ENCODE assay signal across 8 cellular contexts in genomic region chr7:2232766-2233520, GRCh38. TPM values are rescaled to one million over a fixed set of nuclear protein-coding genes. Genes with fewer than 3 reads are reported as not detected.
DNase-seq lines count a peak whose midpoint lies in the region; ATAC-seq and TF ChIP-seq lines count a peak whose summit lies in the region.

Gene MAD1L1 (minus strand): TSS chr7:2232945. CDS start chr7:2230133, 2,812 bp downstream.

- no CpG with 5 or more reads among the region's 63 CpGs for WGBS in trophoblast cell (ENCODE audit: extremely low coverage, insufficient coverage, insufficient read length)
- WGBS in tibial nerve, 2 donors = 0% methylated on average over 15 to 43 of the region's 63 CpGs

- H3K18ac ChIP-seq in trophoblast cell (ENCODE audit: low read length) = peak within 1 kb of the TSS; percentile 85

- H3K4me1 ChIP-seq in cardiac muscle cell (ENCODE audit: low read depth) (peaks cover 8% of the 10 kb centered on the region), trophoblast cell (ENCODE audit: control insufficient read depth in 1 of 2, insufficient read depth in 2 of 2, low read length in 2 of 2) (peaks cover 0 to 6% of the 10 kb centered on the region in 2 experiments), tibial nerve (peaks cover 0 to 37% (median 17%) of the 10 kb centered on the region in 4 donors)

- no peaks in the 10 kb centered on the region for H3K9me3 ChIP-seq in cardiac muscle cell (ENCODE audit: low read depth)
- H3K9me3 ChIP-seq in trophoblast cell (ENCODE audit: insufficient read depth, low read depth, low read length) = no peaks in the 10 kb centered on the region
- no peaks in the 10 kb centered on the region for H3K9me3 ChIP-seq in tibial nerve

- peak in 1 of 2 donors; percentile 22 for TF ChIP-seq POLR2A in tibial nerve (IDR thresholded peaks at IDR 0.05)

- H3K79me1 ChIP-seq in trophoblast cell (ENCODE audit: low read length) = peaks cover 13% of the 10 kb centered on the region

- H4K91ac ChIP-seq in trophoblast cell (ENCODE audit: low read depth, low read length) = peak within 1 kb of the TSS; percentile 84

- H3K4me3 Mint-ChIP-seq in activated naive CD8-positive, alpha-beta T cell treated with anti-CD3 and anti-CD28 coated beads, Interleukin-2, amount 50 U/mL, for 24 hours = peak within 1 kb of the TSS; percentile 89

- peak within 1 kb of the TSS; percentile 97 for H2AFZ ChIP-seq in trophoblast cell (ENCODE audit: insufficient read depth, low read length, poor library complexity)

- peak; percentile 90 for DNase-seq in GM06990 (ENCODE audit: extremely low read depth, insufficient read length)
- DNase-seq in NCI-H1105 treated with DMSO at 0.1 percent for 48 hours (lab: John Stamatoyannopoulos, UW) = peak; percentile 84
- peak; percentile 96 for DNase-seq in SW480 (ENCODE audit: low spot score)
- DNase-seq in activated naive CD8-positive, alpha-beta T cell treated with anti-CD3 and anti-CD28 coated beads, Interleukin-2, amount 50 U/mL, for 24 hours = peak; percentile 91
- DNase-seq in cardiac muscle cell (ENCODE audit: low read depth in 1 of 2, low spot score in 1 of 2) = peak; percentile 94 to 95
- DNase-seq in trophoblast cell = peak; percentile 84 to 97
- DNase-seq in tibial nerve (ENCODE audit: low spot score in 2 of 2) = peak; percentile 85 to 86

- H2BK120ac ChIP-seq in trophoblast cell (ENCODE audit: insufficient read depth, low read length, poor library complexity) = peak within 1 kb of the TSS; percentile 89

- H3K27ac ChIP-seq in cardiac muscle cell = peak within 1 kb of the TSS; percentile 81
- H3K27ac ChIP-seq in trophoblast cell (ENCODE audit: low read depth, low read length) = peak within 1 kb of the TSS; percentile 27
- H3K27ac ChIP-seq in tibial nerve = peak within 1 kb of the TSS; percentile 50 to 88 (median 78)

- peak within 1 kb of the TSS; percentile 68 for H3K4ac ChIP-seq in trophoblast cell (ENCODE audit: low read depth, low read length)

- H4K12ac ChIP-seq in trophoblast cell (ENCODE audit: low read depth, low read length) = peak within 1 kb of the TSS; percentile 96

- no peaks in the 10 kb centered on the region for H3K27me3 ChIP-seq in GM06990 (replicated peaks; ENCODE audit: control insufficient read depth, insufficient read depth, low read length)
- H3K27me3 ChIP-seq in cardiac muscle cell = no peaks in the 10 kb centered on the region
- H3K27me3 ChIP-seq in trophoblast cell (ENCODE audit: insufficient read depth, low read length) = no peaks in the 10 kb centered on the region
- H3K27me3 ChIP-seq in tibial nerve = no peaks in the 10 kb centered on the region

- H3K23ac ChIP-seq in trophoblast cell (ENCODE audit: low read length) = no peak within 1 kb of the TSS

- peak within 1 kb of the TSS; percentile 84 for H3K27ac Mint-ChIP-seq in activated naive CD8-positive, alpha-beta T cell treated with anti-CD3 and anti-CD28 coated beads, Interleukin-2, amount 50 U/mL, for 24 hours

- H2AK5ac ChIP-seq in trophoblast cell (ENCODE audit: low read length) = peak within 1 kb of the TSS; percentile 57

- peak within 1 kb of the TSS; percentile 92 for H3K14ac ChIP-seq in trophoblast cell (ENCODE audit: low read length)

- H2BK5ac ChIP-seq in trophoblast cell (ENCODE audit: low read depth, low read length, poor library complexity) = peak within 1 kb of the TSS; percentile 54

- ATAC-seq in HG02588 (IDR thresholded peaks at IDR 0.05; ENCODE audit: unreplicated experiment) = peak; percentile 60
- peak; percentile 85 for ATAC-seq in activated naive CD8-positive, alpha-beta T cell treated with anti-CD3 and anti-CD28 coated beads, Interleukin-2, amount 50 U/mL, for 24 hours

- no peaks in the 10 kb centered on the region for H3K9me3 Mint-ChIP-seq in activated naive CD8-positive, alpha-beta T cell treated with anti-CD3 and anti-CD28 coated beads, Interleukin-2, amount 50 U/mL, for 24 hours

- no peaks in the 10 kb centered on the region for H3K27me3 Mint-ChIP-seq in activated naive CD8-positive, alpha-beta T cell treated with anti-CD3 and anti-CD28 coated beads, Interleukin-2, amount 50 U/mL, for 24 hours

- H4K8ac ChIP-seq in trophoblast cell (ENCODE audit: low read depth, low read length) = peak within 1 kb of the TSS; percentile 93

- H3K4me2 ChIP-seq in trophoblast cell (ENCODE audit: low read length) = peak within 1 kb of the TSS; percentile 98

- no peak within 1 kb of the TSS for H2BK12ac ChIP-seq in trophoblast cell (ENCODE audit: low read length)

- peaks cover 30% of the 10 kb centered on the region for H3K36me3 Mint-ChIP-seq in activated naive CD8-positive, alpha-beta T cell treated with anti-CD3 and anti-CD28 coated beads, Interleukin-2, amount 50 U/mL, for 24 hours (ENCODE audit: low read depth)

- H3K9ac ChIP-seq in trophoblast cell (ENCODE audit: low read length) = peak within 1 kb of the TSS; percentile 91

- TF ChIP-seq CTCF in GM06990 (IDR thresholded peaks at IDR 0.05; ENCODE audit: insufficient read depth, low read length, poor library complexity, severe bottlenecking) (no peak), cardiac muscle cell (IDR thresholded peaks at IDR 0.05; ENCODE audit: low read depth, low read length) (no peak), tibial nerve (IDR thresholded peaks at IDR 0.05) (peak in 1 of 5 experiments; percentile 34)

- H3K4me1 Mint-ChIP-seq in activated naive CD8-positive, alpha-beta T cell treated with anti-CD3 and anti-CD28 coated beads, Interleukin-2, amount 50 U/mL, for 24 hours = peaks cover 32% of the 10 kb centered on the region

- TF ChIP-seq EP300 in tibial nerve (IDR thresholded peaks at IDR 0.05) = peak in 1 of 2 donors; percentile 65

- peak within 1 kb of the TSS; percentile 85 for H3K4me3 ChIP-seq in GM06990 (replicated peaks; ENCODE audit: low read depth, low read length)
- peak within 1 kb of the TSS; percentile 79 for H3K4me3 ChIP-seq in cardiac muscle cell
- H3K4me3 ChIP-seq in trophoblast cell (ENCODE audit: low read depth, low read length) = peak within 1 kb of the TSS; percentile 94
- H3K4me3 ChIP-seq in tibial nerve = peak within 1 kb of the TSS; percentile 89 to 98 (median 92)

- H3K36me3 ChIP-seq in GM06990 (ENCODE audit: control insufficient read depth, insufficient read depth, low read length) (peaks cover 21% of the 10 kb centered on the region), cardiac muscle cell (peaks cover 13% of the 10 kb centered on the region), trophoblast cell (ENCODE audit: control insufficient read depth in 1 of 2, insufficient read depth in 2 of 2, low read length in 2 of 2) (peaks cover 38 to 44% of the 10 kb centered on the region in 2 experiments), tibial nerve (peaks cover 0 to 61% (median 7%) of the 10 kb centered on the region in 3 donors)

- H3K79me2 ChIP-seq in trophoblast cell (ENCODE audit: control insufficient read depth, insufficient read depth, low read length, poor library complexity) = peaks cover 6% of the 10 kb centered on the region

RNA-seq across cellular contexts. Expression of gene MAD1L1, which starts in this region (rescaled TPM):
- total RNA-seq in cardiac muscle cell (56.2 and 70.6 TPM in 2 replicates), tibial nerve (100 to 1,000 TPM in 1 of 4 donors, 10 to 100 TPM in 3; 60.3 to 149 (median 73.7) TPM)
- 38.3 and 47.0 TPM in 2 replicates for polyA plus RNA-seq in cardiac muscle cell
- 23.7 and 24.6 TPM in 2 replicates for polyA plus RNA-seq in trophoblast cell (2013)

Comparison
In these comparisons a context has a peak if more than half of its experiments do, and no peak if none do; other contexts are left out.
1. Peak in every context shown above with its lines: DNase-seq, ATAC-seq, H3K4me3 ChIP-seq and H3K27ac ChIP-seq.
2. H3K27ac ChIP-seq: peak in every context shown above with its lines; median percentile 81 in cardiac muscle cell; 78 in tibial nerve; 27 in trophoblast cell.